ENCODE assay signal across 23 cellular contexts in genomic region chr7:130436253-130436652, GRCh38. TPM values are rescaled to one million over a fixed set of nuclear protein-coding genes. Genes with fewer than 3 reads are reported as not detected.
"Had no signal": no experiment of that assay in that cellular context is flagged by ENCODE, and none has a peak within 500 bp of the region (broad histone marks: within the 10 kb centered on the region; RNA-seq: fewer than 3 reads in every experiment).

No MANE protein-coding gene starts in this region.

- H3K9me3 ChIP-seq: ascending aorta had no signal

- H3K27me3 Mint-ChIP-seq: activated CD8-positive, alpha-beta T cell treated with anti-CD3 and anti-CD28 coated beads for 36 hours; brain; T-cell had no signal

- H3K27ac ChIP-seq: ascending aorta had no signal

- H3K36me3 ChIP-seq: ascending aorta had no signal

- ATAC-seq: activated CD8-positive, alpha-beta T cell treated with anti-CD3 and anti-CD28 coated beads for 36 hours; T-cell had no signal

- DNase-seq: activated CD4-positive, CD25-positive, alpha-beta regulatory T cell; activated CD8-positive, alpha-beta memory T cell treated with anti-CD3 and anti-CD28 coated beads, Interleukin-2, amount 50 U/mL, for 4 hours; activated CD8-positive, alpha-beta T cell treated with anti-CD3 and anti-CD28 coated beads for 36 hours; activated effector memory CD4-positive, alpha-beta T cell treated with anti-CD3 and anti-CD28 coated beads, Interleukin-2, amount 50 U/mL, for 16 hours; activated naive CD4-positive, alpha-beta T cell treated with anti-CD3 and anti-CD28 coated beads for 36 hours; amniotic stem cell; MM.1S; NCI-H1105; NCI-H1436; NCI-H1694 treated with DMSO at 0.1 percent for 48 hours; NCI-H2029 treated with DMSO at 0.1 percent for 48 hours; NCI-H345; NCI-H510A; NCI-H526 treated with DMSO at 0.1 percent for 48 hours; NCI-H82; SIG-M5; T-cell; T-helper 2 cell; T1000 had no signal

- H3K4me1 ChIP-seq: ascending aorta had no signal

- H3K4me3 ChIP-seq: ascending aorta had no signal

- H3K27ac Mint-ChIP-seq: activated naive CD4-positive, alpha-beta T cell treated with anti-CD3 and anti-CD28 coated beads for 36 hours had no signal

- H3K36me3 Mint-ChIP-seq: T-cell had no signal

- H3K27me3 ChIP-seq: ascending aorta had no signal

- H3K4me3 Mint-ChIP-seq: activated CD8-positive, alpha-beta T cell treated with anti-CD3 and anti-CD28 coated beads for 36 hours; activated naive CD4-positive, alpha-beta T cell treated with anti-CD3 and anti-CD28 coated beads for 36 hours had no signal

- H3K9me3 Mint-ChIP-seq: T-cell had no signal

RNA-seq across cellular contexts. Expression of gene CPA1, which starts 56.0 kb away (rescaled TPM):
- total RNA-seq: activated CD8-positive, alpha-beta T cell treated with anti-CD3 and anti-CD28 coated beads for 36 hours; activated naive CD4-positive, alpha-beta T cell treated with anti-CD3 and anti-CD28 coated beads for 36 hours; ascending aorta; OCI-LY7; RPMI7951 had no signal
